ENCODE assay signal across 9 cellular contexts in genomic region chr5:96896806-96897205, GRCh38. TPM values are rescaled to one million over a fixed set of nuclear protein-coding genes. Genes with fewer than 3 reads are reported as not detected.
A peak's percentile ranks its signal among the peaks of the same experiment; 100 is the strongest.
DNase-seq lines count a peak whose midpoint lies in the region; ATAC-seq and TF ChIP-seq lines count a peak whose summit lies in the region.
"Had no signal": no experiment of that assay in that cellular context is flagged by ENCODE, and none has a peak within 500 bp of the region (broad histone marks: within the 10 kb centered on the region; RNA-seq: fewer than 3 reads in every experiment).

No MANE protein-coding gene starts in this region.

- H3K27ac ChIP-seq in testis = no peak overlapping the region

- WGBS in testis, 2 donors = 72 to 88% methylated on average over 3 of the region's 3 CpGs

- H3K27me3 ChIP-seq in testis = no peaks in the 10 kb centered on the region
- H3K27me3 ChIP-seq: tibial nerve had no signal

- TF ChIP-seq CTCF in testis (IDR thresholded peaks at IDR 0.05) (no peak), HFFc6 (IDR thresholded peaks at IDR 0.05) (no peak)

- intact Hi-C loops in testis (cut with DNase I; ENCODE audit: low total_unique reads) = no loop called here

- H3K36me3 Mint-ChIP-seq in HFFc6 (ENCODE audit: low read depth) = no peaks in the 10 kb centered on the region; the same call in 1 of the 2 replicates

- no peak overlapping the region for H3K27ac Mint-ChIP-seq in HFFc6

- peak; percentile 88 for ATAC-seq in GM18861 (IDR thresholded peaks at IDR 0.05; ENCODE audit: unreplicated experiment)
- peak; percentile 82 for ATAC-seq in HG02571 (IDR thresholded peaks at IDR 0.05; ENCODE audit: unreplicated experiment)

- DNase-seq in MV-4-11 (lab: John Stamatoyannopoulos, UW) = peak; percentile 87
- peak; percentile 51 for DNase-seq in medulla oblongata (ENCODE audit: extremely low spot score)
- no peak for DNase-seq in NCI-H2171 treated with DMSO at 0.1 percent for 48 hours (lab: John Stamatoyannopoulos, UW)
- DNase-seq in testis = no peak
- no peak for DNase-seq in HFFc6
- DNase-seq in T1000 (lab: John Stamatoyannopoulos, UW) = no peak

- no peak for TF ChIP-seq POLR2A in testis (IDR thresholded peaks at IDR 0.05)

- H3K36me3 ChIP-seq in testis (ENCODE audit: low read depth, missing control alignments) = no peaks in the 10 kb centered on the region

- H3K4me3 Mint-ChIP-seq in HFFc6 = no peak overlapping the region

- H3K27me3 Mint-ChIP-seq in HFFc6 (ENCODE audit: insufficient read depth) = no peaks in the 10 kb centered on the region

- no peaks in the 10 kb centered on the region for H3K9me3 Mint-ChIP-seq in HFFc6

- H3K4me1 Mint-ChIP-seq in HFFc6 (ENCODE audit: low read depth) = peaks cover 21% of the 10 kb centered on the region

- no peaks in the 10 kb centered on the region for H3K9me3 ChIP-seq in testis
- H3K9me3 ChIP-seq: tibial nerve had no signal

- H3K4me3 ChIP-seq in testis = no peak overlapping the region
- H3K4me3 ChIP-seq: tibial nerve had no signal

- no peaks in the 10 kb centered on the region for H3K4me1 ChIP-seq in testis
- H3K4me1 ChIP-seq: tibial nerve had no signal

RNA-seq across cellular contexts. Expression of gene ERAP2, which starts 20.5 kb away (rescaled TPM):
- total RNA-seq in testis = 1 to 10 TPM; 4.0 to 4.4 TPM
- 5.6 TPM for polyA plus RNA-seq in testis (ENCODE audit: insufficient read depth, low read depth, low replicate concordance)
- 1 to 10 TPM in 5 of 6 experiments, under 1 TPM in 1; 0.97 to 2.6 (median 1.5) TPM for total RNA-seq in HFFc6 (2021; fragmentation: NEBNext Ultra II Directional; extraction: Animal tissue kit (Norgen Biotek cat#: 25700))

RNA-seq across cellular contexts. Expression of gene LNPEP, which starts 39.1 kb away (rescaled TPM):
- total RNA-seq in testis = 10 to 100 TPM; 28.0 to 33.1 TPM
- 10.9 TPM for polyA plus RNA-seq in testis (ENCODE audit: insufficient read depth, low read depth, low replicate concordance)
- 10 to 100 TPM; 20.2 to 23.9 (median 22.6) TPM for total RNA-seq in HFFc6 (2021; fragmentation: NEBNext Ultra II Directional; extraction: Animal tissue kit (Norgen Biotek cat#: 25700))

Comparison
In these comparisons a context has a peak if more than half of its experiments do, and no peak if none do; other contexts are left out.
1. DNase-seq: peak in MV-4-11 (single experiment) and medulla oblongata (single experiment); none in NCI-H2171 treated with DMSO at 0.1 percent for 48 hours (single experiment), testis (single experiment), HFFc6 (single experiment) and T1000 (single experiment).